In genomic region chr19:3818479-3818878, GRCh38 we compare ENCODE assay signal across 1 cellular context.
TF ChIP-seq lines count a peak whose summit lies in the region.

No MANE protein-coding gene starts in this region.

TF ChIP-seq in WTC11, 78 proteins besides CTCF, POLR2A, EP300 and RAD21 (continued from another document):
- no peak for TF ChIP-seq PRDM15 (CRISPR knock-in tag; IDR thresholded peaks at IDR 0.05)
- no peak for TF ChIP-seq AR (CRISPR knock-in tag; IDR thresholded peaks at IDR 0.05)
- no peak for TF ChIP-seq NR2C2 (CRISPR knock-in tag; IDR thresholded peaks at IDR 0.05)
- TF ChIP-seq SOX15 (CRISPR knock-in tag; IDR thresholded peaks at IDR 0.05): no peak
- TF ChIP-seq E2F4 (CRISPR knock-in tag; IDR thresholded peaks at IDR 0.05; ENCODE audit: borderline replicate concordance, low read depth): no peak
- no peak for TF ChIP-seq TEAD1 (CRISPR knock-in tag; IDR thresholded peaks at IDR 0.05)
- TF ChIP-seq MLX (CRISPR knock-in tag; IDR thresholded peaks at IDR 0.05): no peak
- TF ChIP-seq KAT7 (CRISPR knock-in tag; IDR thresholded peaks at IDR 0.05; ENCODE audit: borderline replicate concordance): no peak
- TF ChIP-seq ZMAT4 (CRISPR knock-in tag; IDR thresholded peaks at IDR 0.05): no peak
- TF ChIP-seq NFYB (CRISPR knock-in tag; conservative IDR thresholded peaks at IDR 0.05; ENCODE audit: low read depth): no peak
